Comparison of ENCODE assay signal across 9 cellular contexts in genomic region chr19:50695251-50696064, GRCh38. TPM values are rescaled to one million over a fixed set of nuclear protein-coding genes. Genes with fewer than 3 reads are reported as not detected.
A peak's percentile ranks its signal among the peaks of the same experiment; 100 is the strongest.
DNase-seq lines count a peak whose midpoint lies in the region; ATAC-seq, FAIRE-seq and TF ChIP-seq lines count a peak whose summit lies in the region.
"Had no signal": no experiment of that assay in that cellular context is flagged by ENCODE, and none has a peak within 500 bp of the region (broad histone marks: within the 10 kb centered on the region; RNA-seq: fewer than 3 reads in every experiment).

No MANE protein-coding gene starts in this region.

- no peak for FAIRE-seq in kidney (lab: Jason Lieb, UNC)
- FAIRE-seq: GM18507 had no signal

- DNase-seq in GM03348 (ENCODE audit: low spot score) (peak; percentile 73), MG63 (peak; percentile 28), nephron progenitor cell (peak; percentile 90), KG1 (lab: John Stamatoyannopoulos, UW) (no peak), kidney (no peak)
- DNase-seq in activated naive CD8-positive, alpha-beta T cell treated with anti-CD3 and anti-CD28 coated beads, Interleukin-2, amount 50 U/mL, for 24 hours = peak; percentile 47
- DNase-seq: left colon had no signal

- ATAC-seq in activated naive CD8-positive, alpha-beta T cell treated with anti-CD3 and anti-CD28 coated beads, Interleukin-2, amount 50 U/mL, for 24 hours = no peak
- ATAC-seq in GM21423 (IDR thresholded peaks at IDR 0.05; ENCODE audit: unreplicated experiment) = no peak
- ATAC-seq: left colon had no signal

- no peak overlapping the region for H3K27ac ChIP-seq in kidney (ENCODE audit: low read depth in 2 of 2, low read length in 2 of 2)

- no peaks in the 10 kb centered on the region for H3K36me3 Mint-ChIP-seq in activated naive CD8-positive, alpha-beta T cell treated with anti-CD3 and anti-CD28 coated beads, Interleukin-2, amount 50 U/mL, for 24 hours (ENCODE audit: low read depth)
- H3K36me3 Mint-ChIP-seq in nephron progenitor cell (ENCODE audit: low read depth) = peaks cover 5% of the 10 kb centered on the region

- H3K4me1 Mint-ChIP-seq in activated naive CD8-positive, alpha-beta T cell treated with anti-CD3 and anti-CD28 coated beads, Interleukin-2, amount 50 U/mL, for 24 hours = peaks cover 3% of the 10 kb centered on the region
- H3K4me1 Mint-ChIP-seq in nephron progenitor cell = peaks cover 5% of the 10 kb centered on the region

- no peak overlapping the region for H3K27ac Mint-ChIP-seq in activated naive CD8-positive, alpha-beta T cell treated with anti-CD3 and anti-CD28 coated beads, Interleukin-2, amount 50 U/mL, for 24 hours
- H3K27ac Mint-ChIP-seq in nephron progenitor cell = no peak overlapping the region

- no peak overlapping the region for H3K9ac ChIP-seq in kidney (ENCODE audit: low read length in 2 of 2)

- TF ChIP-seq CTCF in nephron progenitor cell (IDR thresholded peaks at IDR 0.05) = no peak
- TF ChIP-seq CTCF in kidney (IDR thresholded peaks at IDR 0.05; ENCODE audit: borderline replicate concordance, extremely low read depth, insufficient read depth) = no peak

- H3K27me3 ChIP-seq in MG63 = no peaks in the 10 kb centered on the region

- no peaks in the 10 kb centered on the region for H3K36me3 ChIP-seq in MG63
- H3K36me3 ChIP-seq in kidney (ENCODE audit: control insufficient read depth in 1 of 2, insufficient read depth in 2 of 2, low read length in 2 of 2) = no peaks in the 10 kb centered on the region

- H3K4me3 Mint-ChIP-seq in activated naive CD8-positive, alpha-beta T cell treated with anti-CD3 and anti-CD28 coated beads, Interleukin-2, amount 50 U/mL, for 24 hours = no peak overlapping the region
- H3K4me3 Mint-ChIP-seq in nephron progenitor cell = no peak overlapping the region

- H3K4me1 ChIP-seq in kidney (ENCODE audit: control insufficient read depth in 1 of 2, insufficient read depth in 1 of 2, low read depth in 1 of 2, low read length in 2 of 2) = no peaks in the 10 kb centered on the region

- peaks cover 53% of the 10 kb centered on the region for H3K27me3 Mint-ChIP-seq in activated naive CD8-positive, alpha-beta T cell treated with anti-CD3 and anti-CD28 coated beads, Interleukin-2, amount 50 U/mL, for 24 hours
- H3K27me3 Mint-ChIP-seq in nephron progenitor cell (ENCODE audit: low read depth, poor library complexity) = peaks cover 92% of the 10 kb centered on the region

- intact Hi-C loops in kidney (cut with DNase I) = no loop called here

- no peaks in the 10 kb centered on the region for H3K9me3 Mint-ChIP-seq in activated naive CD8-positive, alpha-beta T cell treated with anti-CD3 and anti-CD28 coated beads, Interleukin-2, amount 50 U/mL, for 24 hours
- no peaks in the 10 kb centered on the region for H3K9me3 Mint-ChIP-seq in nephron progenitor cell

- no peak overlapping the region for H3K4me3 ChIP-seq in MG63
- no peak overlapping the region for H3K4me3 ChIP-seq in kidney (ENCODE audit: low read length in 2 of 2)

- H3K9me3 ChIP-seq in MG63 (no peaks in the 10 kb centered on the region), kidney (ENCODE audit: control insufficient read depth in 1 of 2, low read length in 2 of 2) (no peaks in the 10 kb centered on the region)

RNA-seq across cellular contexts. Expression of gene SHANK1, which starts 24.1 kb away (rescaled TPM):
- total RNA-seq in MG63 (2014; rRNA removed; shearing (Covaris generic); ENCODE audit: low replicate concordance) = 3.1 and 3.6 TPM in 2 replicates
- 0.35 TPM for total RNA-seq in kidney
- polyA plus RNA-seq in kidney (ENCODE audit: insufficient read depth, low read depth, low replicate concordance) = 0.24 TPM

RNA-seq across cellular contexts. Expression of gene CLEC11A, which starts 27.7 kb away (rescaled TPM):
- 105 and 139 TPM in 2 replicates for total RNA-seq in MG63 (2014; rRNA removed; shearing (Covaris generic); ENCODE audit: low replicate concordance)
- total RNA-seq in kidney = 9.6 TPM
- polyA plus RNA-seq in kidney (ENCODE audit: insufficient read depth, low read depth, low replicate concordance) = 24.5 TPM

RNA-seq across cellular contexts. Expression of gene C19orf81, which starts 46.2 kb away (rescaled TPM):
- 0.33 TPM in 1 of 2 replicates, not detected in the other for total RNA-seq in MG63 (2014; rRNA removed; shearing (Covaris generic); ENCODE audit: low replicate concordance)
- total RNA-seq in kidney = 3.0 TPM
- polyA plus RNA-seq in kidney (ENCODE audit: insufficient read depth, low read depth, low replicate concordance) = 1.6 TPM
- total RNA-seq: left colon had no signal

RNA-seq across cellular contexts. Expression of gene SYT3, which starts 55.8 kb away (rescaled TPM):
- not detected in 2 replicates for total RNA-seq in MG63 (2014; rRNA removed; shearing (Covaris generic); ENCODE audit: low replicate concordance)
- total RNA-seq in kidney = 0.63 TPM
- polyA plus RNA-seq in kidney (ENCODE audit: insufficient read depth, low read depth, low replicate concordance) = 0.54 TPM
- total RNA-seq: left colon had no signal

Comparison
In these comparisons a context has a peak if more than half of its experiments do, and no peak if none do; other contexts are left out.
1. DNase-seq: peak in GM03348 (single experiment), MG63 (single experiment), activated naive CD8-positive, alpha-beta T cell treated with anti-CD3 and anti-CD28 coated beads, Interleukin-2, amount 50 U/mL, for 24 hours (single experiment) and nephron progenitor cell (single experiment); none in KG1 (single experiment) and kidney (single experiment).
2. RNA of gene CLEC11A, which starts 27.7 kb away (total RNA-seq): 105 to 139 TPM in MG63; 9.6 TPM in kidney (single experiment); every median in the first group is over 10 times any median in the second.